ENCODE assay signal across 19 cellular contexts in the genomic region with DNA sequence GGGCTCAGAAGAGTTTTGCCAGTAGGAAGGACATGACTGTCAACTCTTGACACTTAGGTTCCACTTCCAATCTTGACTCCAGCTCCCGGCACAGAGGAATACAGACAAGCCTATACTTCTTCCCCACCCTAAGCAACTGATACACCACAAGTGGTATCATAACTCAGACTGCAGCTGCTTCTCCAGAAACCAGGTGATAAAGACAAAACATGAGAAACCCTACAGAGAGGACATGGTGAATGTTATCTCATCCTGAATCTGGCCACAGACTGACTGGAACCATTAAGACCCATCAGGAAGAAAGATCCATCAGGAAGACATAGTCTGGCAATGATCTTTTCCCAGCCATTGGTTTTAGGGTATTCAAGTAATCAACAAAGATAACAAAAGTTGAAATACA.
"Had no signal": no experiment of that assay in that cellular context is flagged by ENCODE, and none has a peak within 500 bp of the region (broad histone marks: within the 10 kb centered on the region; RNA-seq: fewer than 3 reads in every experiment).

No MANE protein-coding gene starts in this region.

- H3K4me3 Mint-ChIP-seq: activated CD4-positive, alpha-beta memory T cell treated with anti-CD3 and anti-CD28 coated beads, Interleukin-2, amount 10 ng/mL, durations not matched to agents 7 days and 5 days; dendritic cell treated with granulocyte-macrophage colony-stimulating factor and Interleukin-4, amounts not matched to agents 40 ng/mL and 50 ng/mL, for 4 days; naive B cell; neural crest cell had no signal

- ATAC-seq: heart right ventricle; left ventricle myocardium superior; psoas muscle; right cardiac atrium; stimulated activated naive CD8-positive, alpha-beta T cell treated with anti-CD3 and anti-CD28 coated beads, Interleukin-15, Interleukin-2, amounts not matched to agents 100 U/mL and 50 U/mL, for 24 hours had no signal

- DNase-seq: activated CD4-positive, alpha-beta memory T cell treated with anti-CD3 and anti-CD28 coated beads, Interleukin-2, amount 10 ng/mL, durations not matched to agents 7 days and 5 days; activated CD4-positive, alpha-beta T cell treated with anti-CD3 and anti-CD28 coated beads for 48 hours; activated CD4-positive, CD25-positive, alpha-beta regulatory T cell; activated effector memory CD4-positive, alpha-beta T cell treated with anti-CD3 and anti-CD28 coated beads, Interleukin-2, amount 50 U/mL, for 16 hours; activated naive CD4-positive, alpha-beta T cell treated with anti-CD3 and anti-CD28 coated beads, Interleukin-2, amount 50 U/mL, for 16 hours; activated T-cell treated with anti-CD3 and anti-CD28 coated beads, Interleukin-2, amount 50 U/mL, for 48 hours; effector CD8-positive, alpha-beta T cell; esophagus squamous epithelium; heart right ventricle; left ventricle myocardium superior; naive B cell; psoas muscle; right cardiac atrium; stimulated activated naive CD8-positive, alpha-beta T cell treated with anti-CD3 and anti-CD28 coated beads, Interleukin-15, Interleukin-2, amounts not matched to agents 100 U/mL and 50 U/mL, for 24 hours; substantia nigra; T-helper 9 cell; transverse colon had no signal

- H3K9me3 Mint-ChIP-seq: activated CD4-positive, alpha-beta memory T cell treated with anti-CD3 and anti-CD28 coated beads, Interleukin-2, amount 10 ng/mL, durations not matched to agents 7 days and 5 days; dendritic cell treated with granulocyte-macrophage colony-stimulating factor and Interleukin-4, amounts not matched to agents 40 ng/mL and 50 ng/mL, for 4 days; naive B cell; neural crest cell had no signal

- H3K27me3 Mint-ChIP-seq: activated CD4-positive, alpha-beta memory T cell treated with anti-CD3 and anti-CD28 coated beads, Interleukin-2, amount 10 ng/mL, durations not matched to agents 7 days and 5 days; dendritic cell treated with granulocyte-macrophage colony-stimulating factor and Interleukin-4, amounts not matched to agents 40 ng/mL and 50 ng/mL, for 4 days; naive B cell had no signal

- H3K27ac Mint-ChIP-seq: activated CD4-positive, alpha-beta memory T cell treated with anti-CD3 and anti-CD28 coated beads, Interleukin-2, amount 10 ng/mL, durations not matched to agents 7 days and 5 days; dendritic cell treated with granulocyte-macrophage colony-stimulating factor and Interleukin-4, amounts not matched to agents 40 ng/mL and 50 ng/mL, for 4 days had no signal
